ENCODE assay signal across 1 cellular context in genomic region chr22:30004689-30005088, GRCh38.
TF ChIP-seq lines count a peak whose summit lies in the region.

No MANE protein-coding gene starts in this region.

TF ChIP-seq in GM23338, 12 proteins besides CTCF, POLR2A, EP300 and RAD21 (continued from another document):
- TF ChIP-seq, protein P1, sequence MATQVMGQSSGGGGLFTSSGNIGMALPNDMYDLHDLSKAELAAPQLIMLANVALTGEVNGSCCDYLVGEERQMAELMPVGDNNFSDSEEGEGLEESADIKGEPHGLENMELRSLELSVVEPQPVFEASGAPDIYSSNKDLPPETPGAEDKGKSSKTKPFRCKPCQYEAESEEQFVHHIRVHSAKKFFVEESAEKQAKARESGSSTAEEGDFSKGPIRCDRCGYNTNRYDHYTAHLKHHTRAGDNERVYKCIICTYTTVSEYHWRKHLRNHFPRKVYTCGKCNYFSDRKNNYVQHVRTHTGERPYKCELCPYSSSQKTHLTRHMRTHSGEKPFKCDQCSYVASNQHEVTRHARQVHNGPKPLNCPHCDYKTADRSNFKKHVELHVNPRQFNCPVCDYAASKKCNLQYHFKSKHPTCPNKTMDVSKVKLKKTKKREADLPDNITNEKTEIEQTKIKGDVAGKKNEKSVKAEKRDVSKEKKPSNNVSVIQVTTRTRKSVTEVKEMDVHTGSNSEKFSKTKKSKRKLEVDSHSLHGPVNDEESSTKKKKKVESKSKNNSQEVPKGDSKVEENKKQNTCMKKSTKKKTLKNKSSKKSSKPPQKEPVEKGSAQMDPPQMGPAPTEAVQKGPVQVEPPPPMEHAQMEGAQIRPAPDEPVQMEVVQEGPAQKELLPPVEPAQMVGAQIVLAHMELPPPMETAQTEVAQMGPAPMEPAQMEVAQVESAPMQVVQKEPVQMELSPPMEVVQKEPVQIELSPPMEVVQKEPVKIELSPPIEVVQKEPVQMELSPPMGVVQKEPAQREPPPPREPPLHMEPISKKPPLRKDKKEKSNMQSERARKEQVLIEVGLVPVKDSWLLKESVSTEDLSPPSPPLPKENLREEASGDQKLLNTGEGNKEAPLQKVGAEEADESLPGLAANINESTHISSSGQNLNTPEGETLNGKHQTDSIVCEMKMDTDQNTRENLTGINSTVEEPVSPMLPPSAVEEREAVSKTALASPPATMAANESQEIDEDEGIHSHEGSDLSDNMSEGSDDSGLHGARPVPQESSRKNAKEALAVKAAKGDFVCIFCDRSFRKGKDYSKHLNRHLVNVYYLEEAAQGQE (IDR thresholded peaks at IDR 0.05; ENCODE audit: unreplicated experiment), result no peak
- TF ChIP-seq STAT1 (IDR thresholded peaks at IDR 0.05; ENCODE audit: unreplicated experiment), result no peak
